9 cellular contexts compared by ENCODE assay signal in genomic region chr5:127833999-127834953, GRCh38.
A peak's percentile ranks its signal among the peaks of the same experiment; 100 is the strongest.
DNase-seq lines count a peak whose midpoint lies in the region; ATAC-seq, FAIRE-seq and TF ChIP-seq lines count a peak whose summit lies in the region.
"Had no signal": no experiment of that assay in that cellular context is flagged by ENCODE, and none has a peak within 500 bp of the region (broad histone marks: within the 10 kb centered on the region; RNA-seq: fewer than 3 reads in every experiment).

No MANE protein-coding gene starts in this region.

- no peak for TF ChIP-seq CTCF in coronary artery (IDR thresholded peaks at IDR 0.05)

- DNase-seq in GM18507 (ENCODE audit: extremely low spot score, insufficient read length, low read depth) (no peak), HCEC 1CT (peak; percentile 33), NCI-H524 treated with DMSO at 0.1 percent for 48 hours (lab: John Stamatoyannopoulos, UW) (peak; percentile 73), kidney glomerular epithelial cell (lab: John Stamatoyannopoulos, UW) (peak; percentile 69), coronary artery (ENCODE audit: low spot score) (no peak)
- DNase-seq in stimulated activated CD8-positive, alpha-beta memory T cell treated with anti-CD3 and anti-CD28 coated beads, Interleukin-4, amount 100 ng/mL, for 48 hours, result no peak
- DNase-seq: natural killer cell had no signal

- H3K27ac ChIP-seq in coronary artery, result no peak overlapping the region

- no peak overlapping the region for H3K4me3 ChIP-seq in coronary artery

- ATAC-seq in HG02884 (IDR thresholded peaks at IDR 0.05; ENCODE audit: unreplicated experiment) (no peak), HG02870 (IDR thresholded peaks at IDR 0.05; ENCODE audit: unreplicated experiment) (no peak)
- ATAC-seq: natural killer cell had no signal

- peak; percentile 77 for FAIRE-seq in GM18507 (lab: Jason Lieb, UNC)

Comparison
In these comparisons a context has a peak if more than half of its experiments do, and no peak if none do; other contexts are left out.
1. DNase-seq: peak in HCEC 1CT (single experiment), NCI-H524 treated with DMSO at 0.1 percent for 48 hours (single experiment) and kidney glomerular epithelial cell (single experiment); none in GM18507 (single experiment), coronary artery (single experiment) and stimulated activated CD8-positive, alpha-beta memory T cell treated with anti-CD3 and anti-CD28 coated beads, Interleukin-4, amount 100 ng/mL, for 48 hours (single experiment).